In genomic region chr6:89799111-89799510, GRCh38 we compare ENCODE assay signal across 24 cellular contexts.
"Had no signal": no experiment of that assay in that cellular context is flagged by ENCODE, and none has a peak within 500 bp of the region (broad histone marks: within the 10 kb centered on the region; RNA-seq: fewer than 3 reads in every experiment).

No MANE protein-coding gene starts in this region.

- H3K27ac ChIP-seq: coronary artery, esophagus squamous epithelium, parathyroid adenoma, stomach, thyroid gland, vagina had no signal

- H3K4me3 ChIP-seq: coronary artery, esophagus squamous epithelium, lung, smooth muscle cell, stomach, thyroid gland, vagina had no signal

- ATAC-seq: left lobe of liver; natural killer cell; sciatic nerve; stimulated activated effector memory CD8-positive, alpha-beta T cell treated with anti-CD3 and anti-CD28 coated beads, Interleukin-12 subunit alpha, Interleukin-12 subunit beta, amount 100 ng/mL, for 72 hours had no signal

- H3K27me3 Mint-ChIP-seq: memory B cell, progenitor cell of endocrine pancreas had no signal

- H3K36me3 Mint-ChIP-seq: natural killer cell had no signal

- DNase-seq: dermis blood vessel endothelial cell; effector memory CD4-positive, alpha-beta T cell; erythroblast; esophagus squamous epithelium; hypothalamus; kidney; natural killer cell; stimulated activated CD4-positive, alpha-beta T cell treated with anti-CD3 and anti-CD28 coated beads, Interleukin-12 subunit alpha, Interleukin-12 subunit beta, amount 100 ng/mL, for 4 hours; stimulated activated CD4-positive, alpha-beta T cell treated with anti-CD3 and anti-CD28 coated beads, Interleukin-1b, Interleukin-23, amount 100 ng/mL, for 48 hours; stimulated activated CD4-positive, alpha-beta T cell treated with anti-CD3 and anti-CD28 coated beads, Interleukin-4, amount 100 ng/mL, for 24 hours; stimulated activated naive CD4-positive, alpha-beta T cell treated with Interleukin-2 at 50 U/mL for 16 hours; stomach; thyroid gland; trophoblast cell had no signal

- H3K9me3 Mint-ChIP-seq: memory B cell; natural killer cell; stimulated activated effector memory CD8-positive, alpha-beta T cell treated with anti-CD3 and anti-CD28 coated beads, Interleukin-12 subunit alpha, Interleukin-12 subunit beta, amount 100 ng/mL, for 72 hours had no signal

- H3K27ac Mint-ChIP-seq: memory B cell, natural killer cell, progenitor cell of endocrine pancreas had no signal

- H2AFZ ChIP-seq: parathyroid adenoma had no signal

- H3K9me3 ChIP-seq: esophagus squamous epithelium, stomach, thyroid gland, vagina had no signal

- H3K4me3 Mint-ChIP-seq: memory B cell; natural killer cell; stimulated activated effector memory CD8-positive, alpha-beta T cell treated with anti-CD3 and anti-CD28 coated beads, Interleukin-12 subunit alpha, Interleukin-12 subunit beta, amount 100 ng/mL, for 72 hours had no signal

- H3K4me2 ChIP-seq: smooth muscle cell had no signal

- H3K27me3 ChIP-seq: esophagus squamous epithelium, stomach, thyroid gland, vagina had no signal

- H3K4me1 ChIP-seq: esophagus squamous epithelium, parathyroid adenoma, thyroid gland, vagina had no signal

- H3K9ac ChIP-seq: parathyroid adenoma had no signal
